Comparison of ENCODE assay signal across 22 cellular contexts in genomic region chr7:12646139-12646538, GRCh38. TPM values are rescaled to one million over a fixed set of nuclear protein-coding genes. Genes with fewer than 3 reads are reported as not detected.
DNase-seq lines count a peak whose midpoint lies in the region; ATAC-seq, FAIRE-seq and TF ChIP-seq lines count a peak whose summit lies in the region.
"Had no signal": no experiment of that assay in that cellular context is flagged by ENCODE, and none has a peak within 500 bp of the region (broad histone marks: within the 10 kb centered on the region; RNA-seq: fewer than 3 reads in every experiment).

No MANE protein-coding gene starts in this region.

- TF ChIP-seq POLR2A in H1 (IDR thresholded peaks at IDR 0.05; ENCODE audit: control extremely low read depth in 1 of 2, low read depth in 2 of 2, low read length in 2 of 2): no peak

- no peak overlapping the region for H2BK20ac ChIP-seq in H1 (ENCODE audit: low read length)

- H3K27me3 Mint-ChIP-seq in GM23338 (ENCODE audit: insufficient read depth, low read depth, poor library complexity): no peaks in the 10 kb centered on the region
- H3K27me3 Mint-ChIP-seq: activated CD4-positive, alpha-beta memory T cell treated with anti-CD3 and anti-CD28 coated beads for 36 hours; activated naive CD8-positive, alpha-beta T cell treated with anti-CD3 and anti-CD28 coated beads for 36 hours had no signal

- H4K8ac ChIP-seq in H1 (ENCODE audit: extremely low read depth, insufficient read depth, low read length): no peak overlapping the region
- H4K8ac ChIP-seq in trophoblast cell (ENCODE audit: low read depth, low read length): no peak overlapping the region

- H2BK15ac ChIP-seq in H1 (ENCODE audit: low read length): no peak overlapping the region

- no peak overlapping the region for H2BK12ac ChIP-seq in H1 (ENCODE audit: low read depth, low read length)
- H2BK12ac ChIP-seq in trophoblast cell (ENCODE audit: low read length): peak overlapping the region; percentile 58

- TF ChIP-seq CTCF in GM23338 (conservative IDR thresholded peaks at IDR 0.05; ENCODE audit: low read depth in 2 of 2): no peak
- no peak for TF ChIP-seq CTCF in H1 (IDR thresholded peaks at IDR 0.05; ENCODE audit: control extremely low read depth in 1 of 3, insufficient read depth in 1 of 3, low read depth in 1 of 3, low read length in 3 of 3)
- no peak for TF ChIP-seq CTCF in colonic mucosa (IDR thresholded peaks at IDR 0.05)

- no peaks in the 10 kb centered on the region for H3K23me2 ChIP-seq in H1 (ENCODE audit: low read depth, low read length)

- DNase-seq in GM23338 (ENCODE audit: low spot score): peak; percentile 61
- peak; percentile 65 for DNase-seq in RPMI7951 (ENCODE audit: low read depth)
- DNase-seq in H1 (ENCODE audit: low read depth in 1 of 2, low spot score in 2 of 2): peak in 1 of 2 experiments; percentile 17
- peak; percentile 42 to 62 for DNase-seq in trophoblast cell
- DNase-seq in colonic mucosa: no peak
- no peak for DNase-seq in NOMO-1 treated with dmso at 0.1 percent for 144 hours (lab: John Stamatoyannopoulos, UW; ENCODE audit: unreplicated experiment)
- DNase-seq in stimulated activated CD4-positive, alpha-beta T cell treated with anti-CD3 and anti-CD28 coated beads, Interleukin-4, amount 100 ng/mL, for 1 hour: no peak
- DNase-seq: activated CD4-positive, alpha-beta memory T cell treated with anti-CD3 and anti-CD28 coated beads for 36 hours; activated naive CD8-positive, alpha-beta T cell treated with anti-CD3 and anti-CD28 coated beads for 36 hours; activated T-cell treated with anti-CD3 and anti-CD28 coated beads, Interleukin-2, amount 50 U/mL, for 4 hours; CD4-positive, alpha-beta memory T cell; effector memory CD4-positive, alpha-beta T cell; HCEC 1CT; hypothalamus; MM.1S; NCI-H187 treated with DMSO at 0.1 percent for 48 hours; NCI-H510A treated with DMSO at 0.1 percent for 48 hours; PC-9; small intestine had no signal

- no peak overlapping the region for H3K4me2 ChIP-seq in GM23338
- H3K4me2 ChIP-seq in H1 (ENCODE audit: insufficient read depth in 1 of 2, low read depth in 2 of 2, low read length in 2 of 2): no peak overlapping the region
- H3K4me2 ChIP-seq in trophoblast cell (ENCODE audit: low read length): no peak overlapping the region
- H3K4me2 ChIP-seq: PC-9 had no signal

- no peak overlapping the region for H3K27ac Mint-ChIP-seq in GM23338
- H3K27ac Mint-ChIP-seq: activated CD4-positive, alpha-beta memory T cell treated with anti-CD3 and anti-CD28 coated beads for 36 hours; activated naive CD8-positive, alpha-beta T cell treated with anti-CD3 and anti-CD28 coated beads for 36 hours; CD4-positive, alpha-beta memory T cell had no signal

- H3K36me3 ChIP-seq in GM23338 (ENCODE audit: insufficient read depth): no peaks in the 10 kb centered on the region
- no peaks in the 10 kb centered on the region for H3K36me3 ChIP-seq in H1 (ENCODE audit: control insufficient read depth in 2 of 4, insufficient read depth in 4 of 4, low read length in 3 of 4)
- no peaks in the 10 kb centered on the region for H3K36me3 ChIP-seq in trophoblast cell (ENCODE audit: control insufficient read depth in 1 of 2, insufficient read depth in 2 of 2, low read length in 2 of 2)
- H3K36me3 ChIP-seq in colonic mucosa: no peaks in the 10 kb centered on the region
- H3K36me3 ChIP-seq: tibial nerve had no signal

- no peaks in the 10 kb centered on the region for H3K9me3 ChIP-seq in H1 (ENCODE audit: insufficient read depth in 2 of 2, low read depth in 1 of 2, low read length in 1 of 2)
- H3K9me3 ChIP-seq in trophoblast cell (ENCODE audit: insufficient read depth, low read depth, low read length): no peaks in the 10 kb centered on the region
- no peaks in the 10 kb centered on the region for H3K9me3 ChIP-seq in colonic mucosa
- H3K9me3 ChIP-seq: tibial nerve had no signal

- no peaks in the 10 kb centered on the region for H3K9me2 ChIP-seq in GM23338 (ENCODE audit: insufficient read depth)

- H3K4ac ChIP-seq in H1 (replicated peaks; ENCODE audit: insufficient read length, low read depth, low read length) (no peak overlapping the region), trophoblast cell (ENCODE audit: low read depth, low read length) (no peak overlapping the region)

- H2BK120ac ChIP-seq in H1 (replicated peaks; ENCODE audit: low read depth, low read length) (no peak overlapping the region), trophoblast cell (ENCODE audit: insufficient read depth, low read length, poor library complexity) (no peak overlapping the region)

- H4K20me1 ChIP-seq in GM23338 (replicated peaks; ENCODE audit: insufficient read depth): no peaks in the 10 kb centered on the region
- no peaks in the 10 kb centered on the region for H4K20me1 ChIP-seq in H1 (replicated peaks in 1 of 2; ENCODE audit: control insufficient read depth in 1 of 2, insufficient read depth in 2 of 2, low read length in 2 of 2)

- no peaks in the 10 kb centered on the region for H3K36me3 Mint-ChIP-seq in GM23338 (ENCODE audit: low read depth)
- H3K36me3 Mint-ChIP-seq: activated CD4-positive, alpha-beta memory T cell treated with anti-CD3 and anti-CD28 coated beads for 36 hours; activated naive CD8-positive, alpha-beta T cell treated with anti-CD3 and anti-CD28 coated beads for 36 hours; CD4-positive, alpha-beta memory T cell had no signal

- 41% methylated on average over 1 of the region's 1 CpG; no CpG with 5 or more reads in 1 of the 2 experiments for WGBS in H1 (ENCODE audit: extremely low coverage in 1 of 2, insufficient coverage in 1 of 2, insufficient read length in 1 of 2, insufficient replicate concordance in 2 of 2, low coverage in 1 of 2, low lambda C conversion rate in 2 of 2, missing lambda C conversion rate in 1 of 2), 2 experiments
- WGBS in trophoblast cell (ENCODE audit: extremely low coverage, insufficient coverage, insufficient read length): no CpG with 5 or more reads among the region's 1 CpG

- FAIRE-seq in H1 (lab: Jason Lieb, UNC): no peak
- FAIRE-seq: GM12878, HTR-8/SVneo, small intestine had no signal

- H2AFZ ChIP-seq in GM23338: no peak overlapping the region
- peak overlapping the region; percentile 93 for H2AFZ ChIP-seq in H1 (ENCODE audit: low read length)
- H2AFZ ChIP-seq in trophoblast cell (ENCODE audit: insufficient read depth, low read length, poor library complexity): no peak overlapping the region
- H2AFZ ChIP-seq: PC-9 had no signal

- TF ChIP-seq EP300 in H1 (IDR thresholded peaks at IDR 0.05; ENCODE audit: borderline replicate concordance in 1 of 2, low read depth in 2 of 2, low read length in 2 of 2): no peak

- peaks cover 18% of the 10 kb centered on the region for H3K4me1 Mint-ChIP-seq in GM23338
- H3K4me1 Mint-ChIP-seq: activated naive CD8-positive, alpha-beta T cell treated with anti-CD3 and anti-CD28 coated beads for 36 hours; CD4-positive, alpha-beta memory T cell had no signal

- H4K12ac ChIP-seq in trophoblast cell (ENCODE audit: low read depth, low read length): no peak overlapping the region

- H3K4me1 ChIP-seq in GM23338 (ENCODE audit: insufficient read depth) (peaks cover 20% of the 10 kb centered on the region), H1 (replicated peaks in 1 of 4; ENCODE audit: control insufficient read depth in 3 of 4, insufficient read depth in 4 of 4, low read length in 3 of 4) (peaks cover 0 to 8% (median 1%) of the 10 kb centered on the region in 4 experiments; a peak in 4 of 7 replicates), trophoblast cell (ENCODE audit: control insufficient read depth in 1 of 2, insufficient read depth in 2 of 2, low read length in 2 of 2) (peaks cover 0 to 4% of the 10 kb centered on the region in 2 experiments), colonic mucosa (no peaks in the 10 kb centered on the region)
- H3K4me1 ChIP-seq: tibial nerve had no signal

- H3K56ac ChIP-seq in H1 (replicated peaks; ENCODE audit: insufficient read length, low read depth, low read length): no peak overlapping the region

- intact Hi-C loops in colonic mucosa (cut with DNase I): no loop called here

- H3K14ac ChIP-seq in H1 (ENCODE audit: insufficient read length) (no peak overlapping the region), trophoblast cell (ENCODE audit: low read length) (no peak overlapping the region)

- H3K79me2 ChIP-seq in GM23338 (replicated peaks; ENCODE audit: insufficient read depth) (no peaks in the 10 kb centered on the region), H1 (ENCODE audit: control insufficient read depth in 1 of 2, insufficient read depth in 2 of 2, low read length in 2 of 2) (no peaks in the 10 kb centered on the region), trophoblast cell (ENCODE audit: control insufficient read depth, insufficient read depth, low read length, poor library complexity) (no peaks in the 10 kb centered on the region)

- TF ChIP-seq RAD21 in H1 (IDR thresholded peaks at IDR 0.05 in 1 of 2, conservative IDR thresholded peaks at IDR 0.05 in 1 of 2; ENCODE audit: low read depth in 2 of 2, low read length in 2 of 2): no peak

- H3K4me3 ChIP-seq in GM23338 (no peak overlapping the region), H1 (ENCODE audit: extremely low read depth in 1 of 4, insufficient read depth in 2 of 4, low read depth in 3 of 4, low read length in 4 of 4) (no peak overlapping the region), trophoblast cell (ENCODE audit: low read depth, low read length) (no peak overlapping the region), colonic mucosa (no peak overlapping the region)
- H3K4me3 ChIP-seq: GM12878, PC-9, tibial nerve had no signal

- H2BK5ac ChIP-seq in H1 (ENCODE audit: low read depth, low read length) (no peak overlapping the region), trophoblast cell (ENCODE audit: low read depth, low read length, poor library complexity) (no peak overlapping the region)

- H3K18ac ChIP-seq in H1 (ENCODE audit: extremely low read depth, low read length) (no peak overlapping the region), trophoblast cell (ENCODE audit: low read length) (no peak overlapping the region)

- H3K4me3 Mint-ChIP-seq in GM23338: no peak overlapping the region
- H3K4me3 Mint-ChIP-seq: activated CD4-positive, alpha-beta memory T cell treated with anti-CD3 and anti-CD28 coated beads for 36 hours; activated naive CD8-positive, alpha-beta T cell treated with anti-CD3 and anti-CD28 coated beads for 36 hours; activated T-cell treated with anti-CD3 and anti-CD28 coated beads, Interleukin-2, amount 50 U/mL, for 4 hours; CD4-positive, alpha-beta memory T cell had no signal

- no peak overlapping the region for H4K5ac ChIP-seq in H1 (ENCODE audit: insufficient read length, low read depth, low read length)

- POLR2A ChIA-PET in H1 (lab: Charles Lee; ENCODE audit: partially characterized antibody): interaction anchor here (0.8 kb wide), 1 partner anchor 12 kb away, joined by 3 read pairs; no protein-coding TSS in a partner anchor

- H3K9ac ChIP-seq in H1 (replicated peaks in 1 of 4; ENCODE audit: extremely low read depth in 1 of 4, low read depth in 3 of 4, low read length in 3 of 4) (no peak overlapping the region), trophoblast cell (ENCODE audit: low read length) (no peak overlapping the region), colonic mucosa (ENCODE audit: low read depth in 2 of 2, low read length in 2 of 2) (no peak overlapping the region)

- peak; percentile 95 for ATAC-seq in GM23338
- ATAC-seq: activated T-cell treated with anti-CD3 and anti-CD28 coated beads, Interleukin-2, amount 50 U/mL, for 4 hours; GM12878 had no signal

- no peaks in the 10 kb centered on the region for H3F3A ChIP-seq in GM23338 (replicated peaks; ENCODE audit: low read depth)

- CTCF ChIA-PET in H1 (lab: Charles Lee; ENCODE audit: partially characterized antibody): interaction anchor here (0.7 to 1.6 kb wide), 5 partner anchors 10 to 127 kb away, joined by 4 to 6 read pairs (median 5); no protein-coding TSS in a partner anchor

- no peak overlapping the region for H4K91ac ChIP-seq in H1 (replicated peaks; ENCODE audit: insufficient read length, low read length)
- peak overlapping the region; percentile 31 for H4K91ac ChIP-seq in trophoblast cell (ENCODE audit: low read depth, low read length)

- no peaks in the 10 kb centered on the region for H3K9me3 Mint-ChIP-seq in GM23338
- H3K9me3 Mint-ChIP-seq: activated CD4-positive, alpha-beta memory T cell treated with anti-CD3 and anti-CD28 coated beads for 36 hours; activated naive CD8-positive, alpha-beta T cell treated with anti-CD3 and anti-CD28 coated beads for 36 hours; activated T-cell treated with anti-CD3 and anti-CD28 coated beads, Interleukin-2, amount 50 U/mL, for 4 hours; CD4-positive, alpha-beta memory T cell had no signal

- no peak overlapping the region for H2AK5ac ChIP-seq in H1 (ENCODE audit: low read depth, low read length)
- no peak overlapping the region for H2AK5ac ChIP-seq in trophoblast cell (ENCODE audit: low read length)

- H3K79me1 ChIP-seq in H1 (ENCODE audit: low read depth, low read length) (no peaks in the 10 kb centered on the region), trophoblast cell (ENCODE audit: low read length) (peaks cover 3% of the 10 kb centered on the region)

- H3K23ac ChIP-seq in H1 (ENCODE audit: insufficient read length): no peak overlapping the region
- H3K23ac ChIP-seq in trophoblast cell (ENCODE audit: low read length): no peak overlapping the region

- no peaks in the 10 kb centered on the region for H3K27me3 ChIP-seq in GM23338 (ENCODE audit: insufficient read depth)
- no peaks in the 10 kb centered on the region for H3K27me3 ChIP-seq in H1 (replicated peaks in 1 of 4; ENCODE audit: control insufficient read depth in 3 of 4, extremely low read depth in 1 of 4, insufficient read depth in 3 of 4, low read length in 3 of 4)
- no peaks in the 10 kb centered on the region for H3K27me3 ChIP-seq in trophoblast cell (ENCODE audit: insufficient read depth, low read length)
- H3K27me3 ChIP-seq in colonic mucosa: no peaks in the 10 kb centered on the region
- H3K27me3 ChIP-seq: tibial nerve had no signal

- no peak overlapping the region for H3K27ac ChIP-seq in GM23338 (ENCODE audit: low read depth)
- no peak overlapping the region for H3K27ac ChIP-seq in H1 (ENCODE audit: low read depth, low read length)
- H3K27ac ChIP-seq in trophoblast cell (ENCODE audit: low read depth, low read length): no peak overlapping the region
- no peak overlapping the region for H3K27ac ChIP-seq in colonic mucosa
- H3K27ac ChIP-seq: PC-9, tibial nerve had no signal

RNA-seq across cellular contexts. Expression of gene ARL4A, which starts 41.3 kb away (rescaled TPM):
- 48.9 and 49.2 TPM in 2 replicates for total RNA-seq in GM23338 (2014; rRNA removed; shearing (Covaris generic))
- polyA plus RNA-seq in GM23338 (2016; fragmentation: Nextera tagmentation; extraction: Ambion mirVana) (76.1 and 82.5 TPM in 2 replicates), H1 (2011; rRNA removed) (7.2 and 14.5 TPM in 2 replicates)
- 37.9 and 39.9 TPM in 2 replicates for total RNA-seq in RPMI7951 (2014; rRNA removed; shearing (Covaris generic))
- total RNA-seq in H1 (2021; fragmentation: NEBNext Ultra II Directional; extraction: Animal tissue kit (Norgen Biotek cat#: 25700)): 29.2 and 31.5 TPM in 2 replicates
- polyA plus RNA-seq in H1 (2011; cell fraction: cytosol; rRNA removed): 17.1 TPM
- 3.7 TPM for polyA plus RNA-seq in H1 (2011; cell fraction: nucleus; rRNA removed)
- polyA plus RNA-seq in H1 (2012, experiment 1 of 2): 19.7 to 40.3 TPM (median 22.8 TPM) in 4 replicates
- polyA plus RNA-seq in H1 (2012, experiment 2 of 2): 5.4 TPM
- 33.9 TPM for polyA plus RNA-seq in H1 (2013, experiment 1 of 2)
- polyA plus RNA-seq in H1 (2013, experiment 2 of 2): 34.8 TPM
- 11.7 and 12.4 TPM in 2 replicates for polyA minus RNA-seq in H1 (2011; rRNA and poly(A)+ RNA removed)
- 11.4 TPM for polyA minus RNA-seq in H1 (2011; cell fraction: cytosol; rRNA and poly(A)+ RNA removed)
- polyA minus RNA-seq in H1 (2011; cell fraction: nucleus; rRNA and poly(A)+ RNA removed): 20.7 TPM
- 16.3 and 16.6 TPM in 2 replicates for polyA plus RNA-seq in trophoblast cell (2013)
- total RNA-seq in colonic mucosa: 10 to 100 TPM; 27.5 to 88.8 TPM

Comparison
In these comparisons a context has a peak if more than half of its experiments do, and no peak if none do; other contexts are left out.
1. DNase-seq: peak in GM23338 (single experiment), RPMI7951 (single experiment) and trophoblast cell (2 of 2); none in colonic mucosa (single experiment), NOMO-1 treated with dmso at 0.1 percent for 144 hours (single experiment) and stimulated activated CD4-positive, alpha-beta T cell treated with anti-CD3 and anti-CD28 coated beads, Interleukin-4, amount 100 ng/mL, for 1 hour (single experiment).